Comparison of ENCODE assay signal across 1 cellular context in genomic region chr17:44396946-44397345, GRCh38.
TF ChIP-seq lines count a peak whose summit lies in the region.

No MANE protein-coding gene starts in this region.

TF ChIP-seq in endothelial cell of umbilical vein, 7 proteins besides CTCF, POLR2A, EP300 and RAD21:
- no peak for TF ChIP-seq FOS (IDR thresholded peaks at IDR 0.05; ENCODE audit: borderline replicate concordance, insufficient read depth, low read length)
